Comparison of ENCODE assay signal across 11 cellular contexts in the genomic region with DNA sequence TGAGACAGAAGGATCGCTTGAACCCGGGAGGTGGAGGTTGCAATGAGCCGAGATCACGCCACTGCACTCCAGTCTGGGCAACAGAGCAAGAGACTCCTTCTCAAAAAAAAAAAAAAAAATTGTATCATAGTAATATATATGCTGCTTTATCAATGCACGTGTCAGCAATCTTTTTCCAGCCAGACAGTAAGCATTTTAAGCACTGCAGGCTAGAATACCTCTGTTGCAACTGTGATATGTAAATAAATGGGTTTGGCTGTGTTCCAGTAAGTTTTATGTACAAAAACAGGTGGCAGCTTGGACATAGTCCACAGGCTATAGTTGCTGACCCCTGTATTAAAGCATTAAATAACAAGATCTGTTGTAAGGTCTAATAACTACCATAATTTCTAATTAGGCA.
A peak's percentile ranks its signal among the peaks of the same experiment; 100 is the strongest.
DNase-seq lines count a peak whose midpoint lies in the region; ATAC-seq and TF ChIP-seq lines count a peak whose summit lies in the region.
"Had no signal": no experiment of that assay in that cellular context is flagged by ENCODE, and none has a peak within 500 bp of the region (broad histone marks: within the 10 kb centered on the region; RNA-seq: fewer than 3 reads in every experiment).

No MANE protein-coding gene starts in this region.

- H3K9me3 ChIP-seq in right lobe of liver = no peaks in the 10 kb centered on the region

- H3K4me1 Mint-ChIP-seq in CD14-positive monocyte = peaks cover 59% of the 10 kb centered on the region

- peaks cover 3 to 10% of the 10 kb centered on the region in 2 donors for H3K36me3 Mint-ChIP-seq in CD14-positive monocyte

- peaks cover 0 to 27% (median 9%) of the 10 kb centered on the region in 4 donors for H3K4me1 ChIP-seq in right lobe of liver
- H3K4me1 ChIP-seq: foreskin keratinocyte had no signal

- DNase-seq in NCI-H345 (lab: John Stamatoyannopoulos, UW) (peak; percentile 79), right lobe of liver (no peak), CD14-positive monocyte (ENCODE audit: low spot score) (no peak), occipital lobe (lab: John Stamatoyannopoulos, UW) (no peak), foreskin melanocyte (no peak), mesenteric fat pad (ENCODE audit: low spot score) (no peak)
- DNase-seq: activated naive CD8-positive, alpha-beta T cell treated with anti-CD3 and anti-CD28 coated beads, Interleukin-2, amount 10 ng/mL, durations not matched to agents 7 days and 5 days; foreskin keratinocyte had no signal

- H3K27ac Mint-ChIP-seq in CD14-positive monocyte = no peak overlapping the region
- H3K27ac Mint-ChIP-seq: activated naive CD8-positive, alpha-beta T cell treated with anti-CD3 and anti-CD28 coated beads, Interleukin-2, amount 10 ng/mL, durations not matched to agents 7 days and 5 days had no signal

- intact Hi-C loops in right lobe of liver (cut with DNase I) = loop anchor here in 1 of 2 donors (10.0 kb wide), 1 partner anchor 228 kb away; no protein-coding TSS in a partner anchor
- intact Hi-C loops in CD14-positive monocyte (cut with micrococcal nuclease) = no loop called here

- peak overlapping the region in 2 of 3 donors; percentile 7 to 15 for H3K27ac ChIP-seq in right lobe of liver
- H3K27ac ChIP-seq: foreskin keratinocyte had no signal

- whole genome bisulfite sequencing in right lobe of liver (ENCODE audit: insufficient coverage, low coverage, low lambda C conversion rate, missing lambda C conversion rate) = 64% methylated on average over 5 of the region's 5 CpGs

- ATAC-seq in GM18870 (IDR thresholded peaks at IDR 0.05; ENCODE audit: unreplicated experiment) (peak; percentile 43), HG02763 (IDR thresholded peaks at IDR 0.05; ENCODE audit: unreplicated experiment) (peak; percentile 69), right lobe of liver (peak; percentile 63 to 80 (median 69))
- ATAC-seq: foreskin keratinocyte had no signal

- H3K9me3 Mint-ChIP-seq in CD14-positive monocyte = no peaks in the 10 kb centered on the region
- H3K9me3 Mint-ChIP-seq: activated naive CD8-positive, alpha-beta T cell treated with anti-CD3 and anti-CD28 coated beads, Interleukin-2, amount 10 ng/mL, durations not matched to agents 7 days and 5 days; T-helper 1 cell treated with Interleukin-12 subunit alpha and Interleukin-12 subunit beta and Interleukin-4 antibody, amounts not matched to agents 30 μg/mL and 1 μg/mL, for 36 hours had no signal

- TF ChIP-seq CTCF in right lobe of liver (IDR thresholded peaks at IDR 0.05) (no peak), CD14-positive monocyte (IDR thresholded peaks at IDR 0.05) (no peak)

- H3K27me3 Mint-ChIP-seq in CD14-positive monocyte (ENCODE audit: low read depth in 3 of 3) = no peaks in the 10 kb centered on the region
- H3K27me3 Mint-ChIP-seq: activated naive CD8-positive, alpha-beta T cell treated with anti-CD3 and anti-CD28 coated beads, Interleukin-2, amount 10 ng/mL, durations not matched to agents 7 days and 5 days had no signal

- H3K4me3 ChIP-seq in right lobe of liver = no peak overlapping the region

- no peak overlapping the region for H3K4me3 Mint-ChIP-seq in CD14-positive monocyte
- H3K4me3 Mint-ChIP-seq: activated naive CD8-positive, alpha-beta T cell treated with anti-CD3 and anti-CD28 coated beads, Interleukin-2, amount 10 ng/mL, durations not matched to agents 7 days and 5 days; T-helper 1 cell treated with Interleukin-12 subunit alpha and Interleukin-12 subunit beta and Interleukin-4 antibody, amounts not matched to agents 30 μg/mL and 1 μg/mL, for 36 hours had no signal

- TF ChIP-seq POLR2A in right lobe of liver (IDR thresholded peaks at IDR 0.05) = no peak

- H3K27me3 ChIP-seq in right lobe of liver = no peaks in the 10 kb centered on the region
- H3K27me3 ChIP-seq: foreskin keratinocyte had no signal

- no peaks in the 10 kb centered on the region for H3K36me3 ChIP-seq in right lobe of liver
